13 cellular contexts compared by ENCODE assay signal in the genomic region with DNA sequence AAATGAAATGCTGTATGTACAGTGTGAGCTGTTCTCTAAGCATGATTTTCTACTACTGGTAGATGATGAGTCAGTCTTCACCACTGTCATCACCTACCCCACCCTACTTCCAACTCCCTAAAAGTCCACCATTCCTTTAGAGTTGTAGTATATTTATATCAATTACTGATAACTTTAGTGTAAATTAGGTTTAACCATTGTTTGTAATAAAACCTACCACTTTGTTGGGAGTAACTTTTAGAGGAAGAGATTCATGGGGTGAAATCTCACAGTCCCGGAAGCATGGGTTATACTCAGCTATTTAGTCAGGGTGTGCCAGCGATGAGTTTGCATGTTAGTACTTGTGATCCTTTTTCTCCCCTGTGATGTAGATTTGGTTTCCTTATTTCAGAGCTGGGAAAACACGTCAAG. TPM values are rescaled to one million over a fixed set of nuclear protein-coding genes. Genes with fewer than 3 reads are reported as not detected.
DNase-seq lines count a peak whose midpoint lies in the region; ATAC-seq, FAIRE-seq and TF ChIP-seq lines count a peak whose summit lies in the region.
"Had no signal": no experiment of that assay in that cellular context is flagged by ENCODE, and none has a peak within 500 bp of the region (broad histone marks: within the 10 kb centered on the region; RNA-seq: fewer than 3 reads in every experiment).

No MANE protein-coding gene starts in this region.

- H3K79me2 ChIP-seq in keratinocyte (ENCODE audit: control insufficient read depth, insufficient read depth, low read length) = peaks cover 49% of the 10 kb centered on the region

- POLR2A ChIA-PET in activated naive CD8-positive, alpha-beta T cell treated with anti-CD3 and anti-CD28 coated beads, Interleukin-2, amount 10 ng/mL, durations not matched to agents 7 days and 5 days (lab: Charles Lee) = interaction anchor here (0.6 kb wide), 1 partner anchor 9 kb away, joined by 4 read pairs; no protein-coding TSS in a partner anchor
- POLR2A ChIA-PET in GM10248 (lab: Yijun Ruan, JAX) = no interaction called here

- H3K4me1 Mint-ChIP-seq in activated naive CD8-positive, alpha-beta T cell treated with anti-CD3 and anti-CD28 coated beads, Interleukin-2, amount 10 ng/mL, durations not matched to agents 7 days and 5 days = peaks cover 2% of the 10 kb centered on the region
- H3K4me1 Mint-ChIP-seq in activated naive CD8-positive, alpha-beta T cell treated with anti-CD3 and anti-CD28 coated beads for 36 hours = peaks cover 16% of the 10 kb centered on the region

- H3K9me3 ChIP-seq in keratinocyte (ENCODE audit: control insufficient read depth, low read depth, low read length) = no peaks in the 10 kb centered on the region
- H3K9me3 ChIP-seq in kidney (ENCODE audit: control insufficient read depth in 1 of 2, low read length in 2 of 2) = no peaks in the 10 kb centered on the region

- H3K9me1 ChIP-seq in keratinocyte (ENCODE audit: control insufficient read depth, extremely low read depth, insufficient read depth, low read length) = no peaks in the 10 kb centered on the region

- no peaks in the 10 kb centered on the region for H3K27me3 Mint-ChIP-seq in activated naive CD8-positive, alpha-beta T cell treated with anti-CD3 and anti-CD28 coated beads, Interleukin-2, amount 10 ng/mL, durations not matched to agents 7 days and 5 days
- H3K27me3 Mint-ChIP-seq in activated naive CD8-positive, alpha-beta T cell treated with anti-CD3 and anti-CD28 coated beads for 36 hours = no peaks in the 10 kb centered on the region

- FAIRE-seq in keratinocyte (lab: Jason Lieb, UNC) (peak; percentile 89), kidney (lab: Jason Lieb, UNC) (no peak)
- FAIRE-seq: endometrium had no signal

- intact Hi-C loops in kidney (cut with DNase I) = no loop called here

- H3K36me3 Mint-ChIP-seq in activated naive CD8-positive, alpha-beta T cell treated with anti-CD3 and anti-CD28 coated beads, Interleukin-2, amount 10 ng/mL, durations not matched to agents 7 days and 5 days = peaks cover 24% of the 10 kb centered on the region
- H3K36me3 Mint-ChIP-seq in activated naive CD8-positive, alpha-beta T cell treated with anti-CD3 and anti-CD28 coated beads for 36 hours = peaks cover 13% of the 10 kb centered on the region

- H3K27ac ChIP-seq in keratinocyte (ENCODE audit: control insufficient read depth, insufficient read depth, low read length) (peak overlapping the region; percentile 98), urinary bladder (ENCODE audit: low read depth) (peak overlapping the region; percentile 45), kidney (ENCODE audit: low read depth in 2 of 2, low read length in 2 of 2) (no peak overlapping the region)

- peak overlapping the region; percentile 72 for H3K4me2 ChIP-seq in keratinocyte (ENCODE audit: control insufficient read depth, extremely low read depth, insufficient read depth, low read depth, low read length)

- peak overlapping the region; percentile 49 for H3K27ac Mint-ChIP-seq in activated naive CD8-positive, alpha-beta T cell treated with anti-CD3 and anti-CD28 coated beads, Interleukin-2, amount 10 ng/mL, durations not matched to agents 7 days and 5 days
- H3K27ac Mint-ChIP-seq in activated naive CD8-positive, alpha-beta T cell treated with anti-CD3 and anti-CD28 coated beads for 36 hours = no peak overlapping the region

- no peaks in the 10 kb centered on the region for H3K27me3 ChIP-seq in keratinocyte (ENCODE audit: control insufficient read depth, extremely low read depth, insufficient read depth, low read length)

- H3K4me3 Mint-ChIP-seq in activated naive CD8-positive, alpha-beta T cell treated with anti-CD3 and anti-CD28 coated beads, Interleukin-2, amount 10 ng/mL, durations not matched to agents 7 days and 5 days = no peak overlapping the region
- no peak overlapping the region for H3K4me3 Mint-ChIP-seq in activated naive CD8-positive, alpha-beta T cell treated with anti-CD3 and anti-CD28 coated beads for 36 hours

- H3K9ac ChIP-seq in keratinocyte (ENCODE audit: control insufficient read depth, extremely low read depth, insufficient read depth, low read length) (peak overlapping the region; percentile 67), kidney (ENCODE audit: low read length in 2 of 2) (no peak overlapping the region)

- WGBS in urinary bladder = 83% methylated on average over 3 of the region's 3 CpGs

- in situ Hi-C loops in astrocyte of the spinal cord (cut with HindIII; ENCODE audit: low sequenced_read_pairs) = no loop called here

- dilution Hi-C loops in keratinocyte (cut with MboI; ENCODE audit: extremely low pct_ligation_motif_present, low sequenced_read_pairs) = no loop called here

- CTCF ChIA-PET in GM10248 (lab: Yijun Ruan, JAX) = interaction anchor here (0.9 to 1.2 kb wide), 5 partner anchors 9 to 76 kb away, joined by 3 to 4 read pairs (median 3); no protein-coding TSS in a partner anchor

- H3K4me1 ChIP-seq in keratinocyte (ENCODE audit: control insufficient read depth, extremely low read depth, insufficient read depth, low read length) (peaks cover 13% of the 10 kb centered on the region), urinary bladder (ENCODE audit: insufficient read depth) (no peaks in the 10 kb centered on the region), kidney (ENCODE audit: control insufficient read depth in 1 of 2, insufficient read depth in 1 of 2, low read depth in 1 of 2, low read length in 2 of 2) (no peaks in the 10 kb centered on the region)

- H3K36me3 ChIP-seq in keratinocyte (ENCODE audit: control insufficient read depth in 2 of 2, extremely low read depth in 1 of 2, insufficient read depth in 2 of 2, low read length in 2 of 2) (peaks cover 19 to 30% of the 10 kb centered on the region in 2 experiments), urinary bladder (ENCODE audit: insufficient read depth) (peaks cover 2% of the 10 kb centered on the region), kidney (ENCODE audit: control insufficient read depth in 1 of 2, insufficient read depth in 2 of 2, low read length in 2 of 2) (peaks cover 21 to 40% of the 10 kb centered on the region in 2 donors)

- H2AFZ ChIP-seq in keratinocyte (ENCODE audit: control insufficient read depth, low read length) = peak overlapping the region; percentile 55

- ATAC-seq in activated naive CD8-positive, alpha-beta T cell treated with anti-CD3 and anti-CD28 coated beads, Interleukin-2, amount 10 ng/mL, durations not matched to agents 7 days and 5 days (ENCODE audit: low read depth) = no peak
- ATAC-seq: sciatic nerve had no signal

- H3K4me3 ChIP-seq in astrocyte of the spinal cord (ENCODE audit: low read depth, low read length) (no peak overlapping the region), keratinocyte (ENCODE audit: control insufficient read depth in 2 of 3, extremely low read depth in 1 of 3, insufficient read depth in 2 of 3, low read depth in 1 of 3, low read length in 3 of 3) (peak overlapping the region in 2 of 3 experiments; percentile 12 to 48), urinary bladder (ENCODE audit: low read depth, low read length) (no peak overlapping the region), kidney (ENCODE audit: low read length in 2 of 2) (no peak overlapping the region)

- no peak for DNase-seq in activated naive CD8-positive, alpha-beta T cell treated with anti-CD3 and anti-CD28 coated beads, Interleukin-2, amount 10 ng/mL, durations not matched to agents 7 days and 5 days
- no peak for DNase-seq in activated naive CD8-positive, alpha-beta T cell treated with anti-CD3 and anti-CD28 coated beads for 36 hours
- DNase-seq in astrocyte of the spinal cord (ENCODE audit: low read depth, low spot score) = peak; percentile 43
- peak; percentile 45 for DNase-seq in keratinocyte (ENCODE audit: low read depth, low spot score)
- no peak for DNase-seq in GM10248 (ENCODE audit: extremely low spot score)
- no peak for DNase-seq in NCI-H1436 (lab: John Stamatoyannopoulos, UW)
- no peak for DNase-seq in kidney
- DNase-seq: DMS79, OCI-M1, T-helper 9 cell had no signal

- no peaks in the 10 kb centered on the region for H4K20me1 ChIP-seq in keratinocyte (ENCODE audit: control insufficient read depth, extremely low read depth, insufficient read depth, low read length)

- no peak for TF ChIP-seq CTCF in astrocyte of the spinal cord (IDR thresholded peaks at IDR 0.05; ENCODE audit: low read depth, low read length)
- TF ChIP-seq CTCF in keratinocyte (optimal IDR thresholded peaks at IDR 0.05 in 1 of 3, IDR thresholded peaks at IDR 0.05 in 1 of 3, conservative IDR thresholded peaks at IDR 0.05 in 1 of 3; ENCODE audit: extremely low read depth in 1 of 3, insufficient read depth in 2 of 3, low read length in 3 of 3) = no peak
- no peak for TF ChIP-seq CTCF in GM10248 (IDR thresholded peaks at IDR 0.05; ENCODE audit: control extremely low read depth, extremely low read depth, low read depth, missing control alignments)
- TF ChIP-seq CTCF in kidney (IDR thresholded peaks at IDR 0.05; ENCODE audit: borderline replicate concordance, extremely low read depth, insufficient read depth) = no peak

- no peaks in the 10 kb centered on the region for H3K9me3 Mint-ChIP-seq in activated naive CD8-positive, alpha-beta T cell treated with anti-CD3 and anti-CD28 coated beads, Interleukin-2, amount 10 ng/mL, durations not matched to agents 7 days and 5 days
- H3K9me3 Mint-ChIP-seq in activated naive CD8-positive, alpha-beta T cell treated with anti-CD3 and anti-CD28 coated beads for 36 hours = no peaks in the 10 kb centered on the region

RNA-seq across cellular contexts. Expression of gene MORC3, which starts 17.1 kb away (rescaled TPM):
- 10 to 100 TPM; 46.7 to 53.7 TPM for total RNA-seq in activated naive CD8-positive, alpha-beta T cell treated with anti-CD3 and anti-CD28 coated beads, Interleukin-2, amount 10 ng/mL, durations not matched to agents 7 days and 5 days
- 10 to 100 TPM; 15.2 to 17.4 TPM for total RNA-seq in activated naive CD8-positive, alpha-beta T cell treated with anti-CD3 and anti-CD28 coated beads for 36 hours
- polyA plus RNA-seq in keratinocyte (21.4 to 38.1 TPM (median 25.7 TPM) in 3 replicates), urinary bladder (21.4 TPM), kidney (ENCODE audit: insufficient read depth, low read depth, low replicate concordance) (6.6 TPM)
- polyA plus RNA-seq in keratinocyte (2011; ENCODE audit: low read depth) = 200 TPM
- polyA plus RNA-seq in keratinocyte (2011; cell fraction: cytosol; rRNA removed) = 13.4 and 26.8 TPM in 2 replicates
- polyA plus RNA-seq in keratinocyte (2011; cell fraction: nucleus; rRNA removed) = 35.8 and 50.7 TPM in 2 replicates
- polyA plus RNA-seq in keratinocyte (2012; ENCODE audit: low replicate concordance) = 17.9 and 22.3 TPM in 2 replicates
- polyA minus RNA-seq in keratinocyte = 3.2 to 53.6 TPM (median 23.2 TPM) in 3 replicates
- 24.2 TPM for polyA minus RNA-seq in keratinocyte (2011; cell fraction: cytosol; rRNA and poly(A)+ RNA removed)
- polyA minus RNA-seq in keratinocyte (2011; cell fraction: nucleus; rRNA and poly(A)+ RNA removed) = 24.9 and 49.7 TPM in 2 replicates
- total RNA-seq in urinary bladder (130 TPM), kidney (32.4 TPM)

RNA-seq across cellular contexts. Expression of gene CHAF1B, which starts 48.1 kb away (rescaled TPM):
- total RNA-seq in activated naive CD8-positive, alpha-beta T cell treated with anti-CD3 and anti-CD28 coated beads, Interleukin-2, amount 10 ng/mL, durations not matched to agents 7 days and 5 days = 10 to 100 TPM; 20.5 to 23.1 TPM
- total RNA-seq in activated naive CD8-positive, alpha-beta T cell treated with anti-CD3 and anti-CD28 coated beads for 36 hours = 10 to 100 TPM; 35.6 to 38.0 TPM
- polyA plus RNA-seq in keratinocyte (1.4 to 6.8 TPM (median 6.8 TPM) in 3 replicates), urinary bladder (1.3 TPM), kidney (ENCODE audit: insufficient read depth, low read depth, low replicate concordance) (1.0 TPM)
- polyA plus RNA-seq in keratinocyte (2011; ENCODE audit: low read depth) = 1.3 TPM
- 1.9 and 2.0 TPM in 2 replicates for polyA plus RNA-seq in keratinocyte (2011; cell fraction: cytosol; rRNA removed)
- polyA plus RNA-seq in keratinocyte (2011; cell fraction: nucleus; rRNA removed) = 2.2 and 2.8 TPM in 2 replicates
- 0.80 and 4.2 TPM in 2 replicates for polyA plus RNA-seq in keratinocyte (2012; ENCODE audit: low replicate concordance)
- 1.9 to 5.1 TPM (median 3.1 TPM) in 3 replicates for polyA minus RNA-seq in keratinocyte
- 1.2 TPM for polyA minus RNA-seq in keratinocyte (2011; cell fraction: cytosol; rRNA and poly(A)+ RNA removed)
- polyA minus RNA-seq in keratinocyte (2011; cell fraction: nucleus; rRNA and poly(A)+ RNA removed) = 2.0 and 4.0 TPM in 2 replicates
- total RNA-seq in urinary bladder (2.5 TPM), kidney (2.5 TPM)

Comparison
In these comparisons a context has a peak if more than half of its experiments do, and no peak if none do; other contexts are left out.
1. DNase-seq: peak in astrocyte of the spinal cord (single experiment) and keratinocyte (single experiment); none in activated naive CD8-positive, alpha-beta T cell treated with anti-CD3 and anti-CD28 coated beads, Interleukin-2, amount 10 ng/mL, durations not matched to agents 7 days and 5 days (single experiment), activated naive CD8-positive, alpha-beta T cell treated with anti-CD3 and anti-CD28 coated beads for 36 hours (single experiment), GM10248 (single experiment), NCI-H1436 (single experiment) and kidney (single experiment).
2. H3K4me3 ChIP-seq: peak in keratinocyte (2 of 3); none in astrocyte of the spinal cord (single experiment), urinary bladder (single experiment) and kidney (0 of 2).
3. H3K27ac ChIP-seq: peak in keratinocyte (single experiment) and urinary bladder (single experiment); none in kidney (0 of 2).